ENCODE assay signal across 19 cellular contexts in the genomic region with DNA sequence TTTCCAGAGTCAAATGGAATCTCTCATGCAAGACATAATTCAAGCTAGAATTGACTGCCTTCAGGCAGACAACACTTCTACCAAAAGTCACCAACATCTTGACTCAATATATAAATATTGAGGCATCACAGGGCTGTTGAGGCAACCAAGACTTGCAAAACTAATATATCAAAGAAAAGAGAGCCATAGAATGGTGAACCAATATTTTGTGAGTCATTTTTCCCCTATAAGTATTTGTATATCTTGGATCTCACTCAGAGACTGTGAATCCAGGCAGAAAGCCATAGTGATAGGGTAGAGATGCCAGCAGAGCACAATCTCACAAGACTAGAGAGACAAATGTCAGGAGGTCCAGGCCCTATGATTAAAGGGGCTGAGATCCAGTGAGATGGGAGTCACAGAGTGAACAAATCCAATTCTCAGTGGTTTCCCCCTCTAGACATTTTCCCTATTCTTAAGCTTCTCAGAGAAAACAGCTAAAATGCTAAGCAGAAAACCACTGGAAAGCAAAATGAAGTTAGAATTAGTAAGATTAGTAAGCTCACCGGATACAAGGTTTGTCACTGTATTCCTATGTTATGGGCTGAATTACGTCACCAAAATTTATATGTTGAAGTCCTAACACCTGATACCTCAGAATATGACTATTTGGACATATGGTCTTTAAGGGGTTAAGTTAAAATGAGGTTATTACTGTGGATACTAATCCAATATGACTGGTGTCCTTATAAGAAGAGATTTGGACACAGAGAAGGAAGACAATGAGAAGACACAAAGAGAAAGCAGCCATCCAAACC.
DNase-seq lines count a peak whose midpoint lies in the region; ATAC-seq and TF ChIP-seq lines count a peak whose summit lies in the region.
"Had no signal": no experiment of that assay in that cellular context is flagged by ENCODE, and none has a peak within 500 bp of the region (broad histone marks: within the 10 kb centered on the region; RNA-seq: fewer than 3 reads in every experiment).

No MANE protein-coding gene starts in this region.

- H3K9me3 Mint-ChIP-seq in H9: peaks cover 0 to 2% of the 10 kb centered on the region in 2 experiments; a peak in 3 of 5 replicates
- H3K9me3 Mint-ChIP-seq: T-helper 1 cell treated with Interleukin-12 subunit alpha and Interleukin-12 subunit beta and Interleukin-4 antibody, amounts not matched to agents 30 μg/mL and 1 μg/mL, for 36 hours had no signal

- H3K9me3 ChIP-seq in MG63: no peaks in the 10 kb centered on the region
- no peaks in the 10 kb centered on the region for H3K9me3 ChIP-seq in prostate gland
- H3K9me3 ChIP-seq in H9 (ENCODE audit: control insufficient read depth, low read depth, low read length): no peaks in the 10 kb centered on the region
- H3K9me3 ChIP-seq: body of pancreas, gastrocnemius medialis, Peyer's patch, testis had no signal

- no peaks in the 10 kb centered on the region for H3K4me1 Mint-ChIP-seq in H9
- H3K4me1 Mint-ChIP-seq: CD14-positive monocyte had no signal

- H2BK5ac ChIP-seq in H9 (ENCODE audit: insufficient read length, low read length): no peak overlapping the region

- no peak overlapping the region for H3K4me2 ChIP-seq in H9 (ENCODE audit: insufficient read depth, insufficient read length, low read length)

- H3K27ac ChIP-seq in prostate gland (no peak overlapping the region), H9 (ENCODE audit: insufficient read length, low read depth, low read length) (no peak overlapping the region), foreskin keratinocyte (no peak overlapping the region)
- H3K27ac ChIP-seq: body of pancreas, gastrocnemius medialis, Peyer's patch, testis had no signal

- H4K91ac ChIP-seq in H9 (ENCODE audit: insufficient read length, low read depth, low read length): no peak overlapping the region

- DNase-seq in EL (peak; percentile 72), MG63 (peak; percentile 19), brain pericyte (ENCODE audit: low read depth, low spot score) (peak; percentile 31), left kidney (ENCODE audit: low read depth, low spot score) (peak; percentile 22), prostate gland (ENCODE audit: low spot score) (no peak), H9 (no peak), foreskin keratinocyte (no peak)
- DNase-seq: activated effector memory CD4-positive, alpha-beta T cell treated with anti-CD3 and anti-CD28 coated beads, Interleukin-2, amount 50 U/mL, for 16 hours; body of pancreas; gastrocnemius medialis; NCI-H187 treated with DMSO at 0.1 percent for 48 hours; NCI-H510A; Peyer's patch; stimulated activated CD4-positive, alpha-beta T cell treated with anti-CD3 and anti-CD28 coated beads, Interleukin-2, amount 100 ng/mL, for 48 hours; testis had no signal

- no peak overlapping the region for H2BK120ac ChIP-seq in H9 (ENCODE audit: low read depth, low read length, poor library complexity, severe bottlenecking)

- H2BK20ac ChIP-seq in H9 (ENCODE audit: low read depth, low read length, poor library complexity, severe bottlenecking): no peak overlapping the region

- no peak overlapping the region for H4K5ac ChIP-seq in H9 (ENCODE audit: insufficient read length, low read depth, low read length)

- H3T11ph ChIP-seq in H9 (ENCODE audit: low read length): no peak overlapping the region

- H3K18ac ChIP-seq in H9 (ENCODE audit: insufficient read length, low read depth, low read length): no peak overlapping the region

- no peaks in the 10 kb centered on the region for H3K27me3 Mint-ChIP-seq in H9 (ENCODE audit: low read depth)

- peaks cover 0 to 2% (median 0%) of the 10 kb centered on the region in 3 experiments; a peak in 1 of 7 replicates for H3K36me3 Mint-ChIP-seq in H9 (ENCODE audit: insufficient read depth in 1 of 3, low read depth in 3 of 3)
- H3K36me3 Mint-ChIP-seq: CD14-positive monocyte had no signal

- H3K4me1 ChIP-seq in prostate gland (replicated peaks) (no peaks in the 10 kb centered on the region), H9 (ENCODE audit: insufficient read depth, low read length) (no peaks in the 10 kb centered on the region), foreskin keratinocyte (no peaks in the 10 kb centered on the region)
- H3K4me1 ChIP-seq: body of pancreas, gastrocnemius medialis, Peyer's patch, testis had no signal

- ATAC-seq in foreskin keratinocyte (no peak), HG03108 (IDR thresholded peaks at IDR 0.05; ENCODE audit: unreplicated experiment) (no peak)
- ATAC-seq: activated CD4-positive, CD25-positive, alpha-beta regulatory T cell treated with anti-CD3 and anti-CD28 coated beads, Interleukin-2, amount 50 U/mL, for 24 hours; body of pancreas; gastrocnemius medialis had no signal

- H3K36me3 ChIP-seq in MG63 (no peaks in the 10 kb centered on the region), prostate gland (no peaks in the 10 kb centered on the region)
- H3K36me3 ChIP-seq: gastrocnemius medialis, Peyer's patch had no signal

- no peak overlapping the region for H3K23ac ChIP-seq in H9 (ENCODE audit: insufficient read length, low read depth, low read length)

- 92% methylated on average over 2 of the region's 2 CpGs for WGBS in prostate gland
- no CpG with 5 or more reads among the region's 2 CpGs for WGBS in H9 (ENCODE audit: extremely low coverage, insufficient read length, low lambda C conversion rate)

- no peaks in the 10 kb centered on the region for H3K23me2 ChIP-seq in H9 (ENCODE audit: insufficient read length, low read depth, low read length, poor library complexity, severe bottlenecking)

- no peak overlapping the region for H4K8ac ChIP-seq in H9 (replicated peaks; ENCODE audit: insufficient read length, low read depth, low read length)

- H2BK15ac ChIP-seq in H9 (ENCODE audit: low read depth, low read length): no peak overlapping the region

- no peak overlapping the region for H3K4me3 Mint-ChIP-seq in H9
- H3K4me3 Mint-ChIP-seq: CD14-positive monocyte; T-helper 1 cell treated with Interleukin-12 subunit alpha and Interleukin-12 subunit beta and Interleukin-4 antibody, amounts not matched to agents 30 μg/mL and 1 μg/mL, for 36 hours had no signal

- H2BK12ac ChIP-seq in H9 (ENCODE audit: insufficient read length, low read depth, low read length): no peak overlapping the region

- no peaks in the 10 kb centered on the region for H4K20me1 ChIP-seq in H9 (ENCODE audit: control insufficient read depth, insufficient read depth, insufficient read length)

- TF ChIP-seq POLR2A in prostate gland (IDR thresholded peaks at IDR 0.05): no peak

- no peak overlapping the region for H3K27ac Mint-ChIP-seq in H9
- H3K27ac Mint-ChIP-seq: CD14-positive monocyte; T-helper 1 cell treated with Interleukin-12 subunit alpha and Interleukin-12 subunit beta and Interleukin-4 antibody, amounts not matched to agents 30 μg/mL and 1 μg/mL, for 36 hours had no signal

- no peak overlapping the region for H3K4ac ChIP-seq in H9 (ENCODE audit: low read depth, low read length)

- TF ChIP-seq CTCF in prostate gland (IDR thresholded peaks at IDR 0.05) (no peak), H9 (conservative IDR thresholded peaks at IDR 0.05) (no peak), foreskin keratinocyte (conservative IDR thresholded peaks at IDR 0.05) (no peak)

- intact Hi-C loops in prostate gland (cut with DNase I): no loop called here

- no peak overlapping the region for H3K9ac ChIP-seq in H9 (ENCODE audit: extremely low read depth, insufficient read length, low read length)

- H3K56ac ChIP-seq in H9 (ENCODE audit: insufficient read length, low read depth, low read length): no peak overlapping the region

- no peak overlapping the region for H2AK5ac ChIP-seq in H9 (ENCODE audit: insufficient read length, low read length)

- no peaks in the 10 kb centered on the region for H3K79me1 ChIP-seq in H9 (ENCODE audit: insufficient read depth, low read depth, low read length, poor library complexity, severe bottlenecking)

- no peaks in the 10 kb centered on the region for H3K79me2 ChIP-seq in H9 (ENCODE audit: insufficient read depth, low read length)

- H3K4me3 ChIP-seq in MG63: no peak overlapping the region
- no peak overlapping the region for H3K4me3 ChIP-seq in prostate gland
- H3K4me3 ChIP-seq: body of pancreas, gastrocnemius medialis, Peyer's patch, testis had no signal

- H3K27me3 ChIP-seq in MG63 (no peaks in the 10 kb centered on the region), prostate gland (replicated peaks; ENCODE audit: insufficient read depth) (no peaks in the 10 kb centered on the region), H9 (ENCODE audit: insufficient read depth, low read length) (no peaks in the 10 kb centered on the region), foreskin keratinocyte (no peaks in the 10 kb centered on the region)
- H3K27me3 ChIP-seq: body of pancreas, gastrocnemius medialis, Peyer's patch, testis had no signal

- no peak overlapping the region for H2AFZ ChIP-seq in H9 (ENCODE audit: low read length)

- H3K14ac ChIP-seq in H9 (ENCODE audit: insufficient read depth, low read length): no peak overlapping the region

Comparison
In these comparisons a context has a peak if more than half of its experiments do, and no peak if none do; other contexts are left out.
1. DNase-seq: peak in EL (single experiment), MG63 (single experiment), brain pericyte (single experiment) and left kidney (single experiment); none in prostate gland (single experiment), H9 (single experiment) and foreskin keratinocyte (0 of 2).